ENCODE assay signal across 34 cellular contexts in the genomic region with DNA sequence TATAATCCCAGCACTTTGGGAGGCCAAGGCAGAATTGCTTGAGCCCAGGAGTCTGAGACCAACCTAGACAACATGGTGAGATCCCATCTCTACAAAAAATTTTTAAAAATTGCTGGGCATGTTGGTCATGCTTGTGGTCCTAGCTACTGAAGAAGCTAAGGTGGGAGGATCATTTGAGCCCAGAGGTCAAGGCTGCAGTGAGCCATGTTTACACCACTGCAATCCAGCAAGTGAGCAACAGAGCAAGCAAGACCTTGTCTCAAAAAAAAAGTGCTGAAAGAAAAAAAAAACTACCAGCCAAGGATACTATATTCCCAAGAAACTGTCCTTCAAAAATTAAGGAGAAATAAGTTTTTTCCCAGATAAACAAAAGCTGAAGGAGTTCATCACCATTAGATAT.
"Had no signal": no experiment of that assay in that cellular context is flagged by ENCODE, and none has a peak within 500 bp of the region (broad histone marks: within the 10 kb centered on the region; RNA-seq: fewer than 3 reads in every experiment).

No MANE protein-coding gene starts in this region.

- FAIRE-seq: bronchial epithelial cell, TTC549 had no signal

- H3K27me3 ChIP-seq: adrenal gland, ascending aorta, cardiac muscle cell had no signal

- H3K9me3 ChIP-seq: adrenal gland had no signal

- H3K27ac ChIP-seq: adrenal gland, ascending aorta, cardiac muscle cell, VCaP had no signal

- H3K36me3 ChIP-seq: adrenal gland, ascending aorta, cardiac muscle cell had no signal

- H3K4me3 ChIP-seq: adrenal gland, ascending aorta, cardiac muscle cell had no signal

- ATAC-seq: activated CD8-positive, alpha-beta T cell treated with anti-CD3 and anti-CD28 coated beads for 36 hours; activated naive CD4-positive, alpha-beta T cell treated with anti-CD3 and anti-CD28 coated beads, Interleukin-2, amount 50 U/mL, for 72 hours; activated T-cell treated with anti-CD3 and anti-CD28 coated beads, Interleukin-2, amount 50 U/mL, for 4 hours; activated T-cell treated with anti-CD3 and anti-CD28 coated beads, Interleukin-2, amount 50 U/mL, for 72 hours; activated T-helper 17 cell treated with anti-CD3 and anti-CD28 coated beads, Interleukin-2, amount 50 U/mL, for 72 hours had no signal

- DNase-seq: activated B cell treated with CpG ODN at 0.5 μM for 24 hours; activated CD4-positive, alpha-beta memory T cell treated with anti-CD3 and anti-CD28 coated beads for 36 hours; activated CD4-positive, alpha-beta T cell treated with anti-CD3 and anti-CD28 coated beads for 4 hours; activated CD4-positive, alpha-beta T cell treated with anti-CD3 and anti-CD28 coated beads, Interleukin-2, amount 10 ng/mL, durations not matched to agents 24 days and 14 days; activated CD4-positive, alpha-beta T cell treated with anti-CD3 and anti-CD28 coated beads, Interleukin-2, amount 50 U/mL, for 1 hour; activated CD4-positive, alpha-beta T cell treated with anti-CD3 and anti-CD28 coated beads, Interleukin-2, amount 50 U/mL, for 4 hours; activated CD4-positive, CD25-positive, alpha-beta regulatory T cell treated with anti-CD3 and anti-CD28 coated beads, Interleukin-2, amount 50 U/mL, for 72 hours; activated CD8-positive, alpha-beta memory T cell treated with anti-CD3 and anti-CD28 coated beads, Interleukin-2, amount 50 U/mL, for 4 hours; activated CD8-positive, alpha-beta T cell treated with anti-CD3 and anti-CD28 coated beads for 36 hours; activated effector memory CD4-positive, alpha-beta T cell treated with anti-CD3 and anti-CD28 coated beads, Interleukin-2, amount 50 U/mL, for 16 hours; activated gamma-delta T cell treated with Interleukin-2 at 50 U/mL for 16 hours; activated naive CD4-positive, alpha-beta T cell; activated naive CD4-positive, alpha-beta T cell treated with anti-CD3 and anti-CD28 coated beads for 36 hours; activated naive CD4-positive, alpha-beta T cell treated with anti-CD3 and anti-CD28 coated beads, Interleukin-2, amount 50 U/mL, for 16 hours; activated naive CD8-positive, alpha-beta T cell treated with anti-CD3 and anti-CD28 coated beads for 36 hours; activated T-cell treated with anti-CD3 and anti-CD28 coated beads for 4 hours; activated T-cell treated with anti-CD3 and anti-CD28 coated beads, Interleukin-2, amount 50 U/mL, for 1 hour; activated T-cell treated with anti-CD3 and anti-CD28 coated beads, Interleukin-2, amount 50 U/mL, for 4 hours; activated T-cell treated with anti-CD3 and anti-CD28 coated beads, Interleukin-2, amount 50 U/mL, for 72 hours; adrenal gland; amygdala; anterior cingulate cortex; caudate nucleus; cerebellar nuclear complex; T-helper 1 cell; T-helper 2 cell; T-helper 9 cell had no signal
